In the genomic region with DNA sequence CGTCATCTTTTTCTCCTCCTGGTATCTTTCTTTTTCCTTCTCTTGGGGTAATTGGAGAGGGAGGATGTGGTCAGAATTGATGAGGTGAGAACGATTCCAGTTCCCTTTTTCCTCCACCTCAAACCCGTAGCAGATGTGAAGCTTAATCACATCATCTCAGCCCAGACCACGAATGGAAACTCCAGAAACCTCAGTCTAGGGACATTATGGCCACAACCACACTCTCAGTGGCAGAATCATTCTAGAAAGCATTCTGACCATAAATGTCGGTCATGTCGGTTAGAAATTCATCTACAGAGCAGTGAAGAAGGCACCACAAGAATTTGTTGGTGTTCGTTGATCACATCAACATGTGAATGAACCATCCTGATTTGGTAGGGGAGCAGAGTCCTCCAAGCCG, we compare ENCODE assay signal across 9 cellular contexts.
A peak's percentile ranks its signal among the peaks of the same experiment; 100 is the strongest.
DNase-seq lines count a peak whose midpoint lies in the region; ATAC-seq and TF ChIP-seq lines count a peak whose summit lies in the region.
"Had no signal": no experiment of that assay in that cellular context is flagged by ENCODE, and none has a peak within 500 bp of the region (broad histone marks: within the 10 kb centered on the region; RNA-seq: fewer than 3 reads in every experiment).

No MANE protein-coding gene starts in this region.

- H3K27ac Mint-ChIP-seq in progenitor cell of endocrine pancreas = no peak overlapping the region

- DNase-seq in HT1080 (ENCODE audit: low read depth) = peak; percentile 36
- peak; percentile 51 for DNase-seq in astrocyte of the spinal cord (ENCODE audit: low read depth, low spot score)
- no peak for DNase-seq in progenitor cell of endocrine pancreas (ENCODE audit: low spot score, unreplicated experiment)
- DNase-seq in vagina (ENCODE audit: extremely low spot score in 2 of 2) = no peak
- DNase-seq in COLO829 (ENCODE audit: low spot score) = no peak
- DNase-seq: GM23248 had no signal

- intact Hi-C loops in vagina (cut with DNase I) = no loop called here

- in situ Hi-C loops in astrocyte of the spinal cord (cut with HindIII; ENCODE audit: low sequenced_read_pairs) = no loop called here

- H3K4me1 ChIP-seq in vagina = peaks cover 17% of the 10 kb centered on the region

- H3K4me3 Mint-ChIP-seq in progenitor cell of endocrine pancreas (ENCODE audit: low read depth) = no peak overlapping the region

- H3K27me3 Mint-ChIP-seq in progenitor cell of endocrine pancreas = peaks cover 52% of the 10 kb centered on the region

- H3K36me3 ChIP-seq in vagina = no peaks in the 10 kb centered on the region

- H3K4me1 Mint-ChIP-seq in progenitor cell of endocrine pancreas (ENCODE audit: low read depth) = no peaks in the 10 kb centered on the region

- H3K27me3 ChIP-seq in vagina = no peaks in the 10 kb centered on the region

- no peaks in the 10 kb centered on the region for H3K36me3 Mint-ChIP-seq in progenitor cell of endocrine pancreas (ENCODE audit: insufficient read depth)

- no peaks in the 10 kb centered on the region for H3K9me3 Mint-ChIP-seq in progenitor cell of endocrine pancreas (ENCODE audit: low read depth)

- H3K4me3 ChIP-seq in astrocyte of the spinal cord (ENCODE audit: low read depth, low read length) (no peak overlapping the region), vagina (no peak overlapping the region)
- H3K4me3 ChIP-seq: GM23248 had no signal

- no peaks in the 10 kb centered on the region for H3K9me3 ChIP-seq in vagina

- TF ChIP-seq CTCF in astrocyte of the spinal cord (IDR thresholded peaks at IDR 0.05; ENCODE audit: low read depth, low read length) (no peak), progenitor cell of endocrine pancreas (IDR thresholded peaks at IDR 0.05; ENCODE audit: unreplicated experiment) (no peak), vagina (IDR thresholded peaks at IDR 0.05) (no peak)

- peak; percentile 58 for ATAC-seq in GM18517 (IDR thresholded peaks at IDR 0.05; ENCODE audit: unreplicated experiment)
- peak; percentile 73 for ATAC-seq in GM21576 (IDR thresholded peaks at IDR 0.05; ENCODE audit: unreplicated experiment)
- no peak for ATAC-seq in SK-N-SH treated with all-trans-retinoic acid at 6 μM for 48 hours

- no peak overlapping the region for H3K27ac ChIP-seq in vagina
- H3K27ac ChIP-seq: GM23248 had no signal

- TF ChIP-seq POLR2A in vagina (IDR thresholded peaks at IDR 0.05) = no peak

TF ChIP-seq in SK-N-SH treated with all-trans-retinoic acid at 6 μM for 48 hours, 23 proteins besides CTCF, POLR2A, EP300 and RAD21:
- TF ChIP-seq TOX (CRISPR knock-in tag; IDR thresholded peaks at IDR 0.05; ENCODE audit: borderline replicate concordance) (no peak), RARB (CRISPR knock-in tag; IDR thresholded peaks at IDR 0.05) (no peak), ESRRG (CRISPR knock-in tag; IDR thresholded peaks at IDR 0.05) (no peak), PATZ1 (CRISPR knock-in tag; IDR thresholded peaks at IDR 0.05; ENCODE audit: borderline replicate concordance) (no peak), CSDC2 (CRISPR knock-in tag; IDR thresholded peaks at IDR 0.05) (no peak), ZFP3 (CRISPR knock-in tag; IDR thresholded peaks at IDR 0.05) (no peak), ZFP30 (CRISPR knock-in tag; IDR thresholded peaks at IDR 0.05) (no peak), PPARA (CRISPR knock-in tag; IDR thresholded peaks at IDR 0.05; ENCODE audit: borderline replicate concordance) (no peak), ZNF565 (CRISPR knock-in tag; conservative IDR thresholded peaks at IDR 0.05; ENCODE audit: low read depth) (no peak), TCF4 (CRISPR knock-in tag; IDR thresholded peaks at IDR 0.05; ENCODE audit: borderline replicate concordance) (no peak), OSR1 (CRISPR knock-in tag; IDR thresholded peaks at IDR 0.05) (no peak), GLIS3 (CRISPR knock-in tag; IDR thresholded peaks at IDR 0.05) (no peak)
- TF ChIP-seq, protein P1, sequence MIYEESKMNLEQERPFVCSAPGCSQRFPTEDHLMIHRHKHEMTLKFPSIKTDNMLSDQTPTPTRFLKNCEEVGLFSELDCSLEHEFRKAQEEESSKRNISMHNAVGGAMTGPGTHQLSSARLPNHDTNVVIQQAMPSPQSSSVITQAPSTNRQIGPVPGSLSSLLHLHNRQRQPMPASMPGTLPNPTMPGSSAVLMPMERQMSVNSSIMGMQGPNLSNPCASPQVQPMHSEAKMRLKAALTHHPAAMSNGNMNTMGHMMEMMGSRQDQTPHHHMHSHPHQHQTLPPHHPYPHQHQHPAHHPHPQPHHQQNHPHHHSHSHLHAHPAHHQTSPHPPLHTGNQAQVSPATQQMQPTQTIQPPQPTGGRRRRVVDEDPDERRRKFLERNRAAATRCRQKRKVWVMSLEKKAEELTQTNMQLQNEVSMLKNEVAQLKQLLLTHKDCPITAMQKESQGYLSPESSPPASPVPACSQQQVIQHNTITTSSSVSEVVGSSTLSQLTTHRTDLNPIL (CRISPR knock-in tag; IDR thresholded peaks at IDR 0.05; ENCODE audit: low read depth) = no peak

Comparison
In these comparisons a context has a peak if more than half of its experiments do, and no peak if none do; other contexts are left out.
1. DNase-seq: peak in HT1080 (single experiment) and astrocyte of the spinal cord (single experiment); none in progenitor cell of endocrine pancreas (single experiment), vagina (0 of 2) and COLO829 (single experiment).